Comparison of ENCODE assay signal across 8 cellular contexts in genomic region chr5:179265529-179266290, GRCh38.
DNase-seq lines count a peak whose midpoint lies in the region; ATAC-seq, FAIRE-seq and TF ChIP-seq lines count a peak whose summit lies in the region.

No MANE protein-coding gene starts in this region.

- peaks cover 18% of the 10 kb centered on the region for H3K36me3 ChIP-seq in osteoblast (ENCODE audit: insufficient read depth, low read length)
- no peaks in the 10 kb centered on the region for H3K36me3 ChIP-seq in effector memory CD4-positive, alpha-beta T cell (ENCODE audit: control insufficient read depth, insufficient read depth, low read length)

- H3K4me2 ChIP-seq in osteoblast (ENCODE audit: insufficient read depth, low read length) = peak overlapping the region; percentile 54

- H3K79me2 ChIP-seq in osteoblast (ENCODE audit: insufficient read depth, low read length) = peaks cover 88% of the 10 kb centered on the region

- no peak for ATAC-seq in GM18870 (IDR thresholded peaks at IDR 0.05; ENCODE audit: unreplicated experiment)

- H3K4me1 ChIP-seq in osteoblast (ENCODE audit: insufficient read depth, low read length) = peaks cover 59% of the 10 kb centered on the region
- H3K4me1 ChIP-seq in effector memory CD4-positive, alpha-beta T cell (ENCODE audit: control insufficient read depth, insufficient read depth, low read length, poor library complexity, severe bottlenecking) = no peaks in the 10 kb centered on the region

- no peaks in the 10 kb centered on the region for H3K9me3 ChIP-seq in osteoblast (ENCODE audit: low read depth, low read length)
- no peaks in the 10 kb centered on the region for H3K9me3 ChIP-seq in effector memory CD4-positive, alpha-beta T cell (ENCODE audit: control insufficient read depth, low read length)

- peak; percentile 85 for FAIRE-seq in RCC 7860 (lab: Jason Lieb, UNC)

- peak overlapping the region; percentile 99 for H3K27ac ChIP-seq in osteoblast (ENCODE audit: low read depth, low read length)
- no peak overlapping the region for H3K27ac ChIP-seq in effector memory CD4-positive, alpha-beta T cell (ENCODE audit: insufficient read depth, low read length, poor library complexity, severe bottlenecking)

- H4K20me1 ChIP-seq in osteoblast (ENCODE audit: insufficient read depth, low read length) = no peaks in the 10 kb centered on the region

- no peak overlapping the region for H2AFZ ChIP-seq in osteoblast (ENCODE audit: low read length)

- H3K27me3 ChIP-seq in osteoblast (ENCODE audit: insufficient read depth, low read length) = no peaks in the 10 kb centered on the region
- H3K27me3 ChIP-seq in effector memory CD4-positive, alpha-beta T cell (replicated peaks; ENCODE audit: control insufficient read depth, insufficient read depth, low read length, poor library complexity, severe bottlenecking) = no peaks in the 10 kb centered on the region

- DNase-seq in AG20443 (ENCODE audit: low spot score) = peak; percentile 95
- DNase-seq in RCC 7860 (ENCODE audit: low spot score) = peak; percentile 88
- peak; percentile 25 for DNase-seq in glomerular visceral epithelial cell (ENCODE audit: extremely low spot score)
- peak; percentile 99 for DNase-seq in osteoblast (ENCODE audit: insufficient read length, low spot score, missing footprints)
- no peak for DNase-seq in effector memory CD4-positive, alpha-beta T cell
- no peak for DNase-seq in NCI-H774 (lab: John Stamatoyannopoulos, UW)
- DNase-seq in NCI-H748 treated with DMSO at 0.1 percent for 48 hours (lab: John Stamatoyannopoulos, UW) = no peak

- peak overlapping the region; percentile 35 for H3K4me3 ChIP-seq in osteoblast (ENCODE audit: insufficient read depth, low read length)
- H3K4me3 ChIP-seq in effector memory CD4-positive, alpha-beta T cell (ENCODE audit: insufficient read depth, low read depth, low read length, poor library complexity, severe bottlenecking) = no peak overlapping the region

- no peak for TF ChIP-seq CTCF in osteoblast (IDR thresholded peaks at IDR 0.05; ENCODE audit: extremely low read depth, low read depth, low read length)

Comparison
In these comparisons a context has a peak if more than half of its experiments do, and no peak if none do; other contexts are left out.
1. DNase-seq: peak in AG20443 (single experiment), RCC 7860 (single experiment), glomerular visceral epithelial cell (single experiment) and osteoblast (single experiment); none in effector memory CD4-positive, alpha-beta T cell (0 of 3), NCI-H774 (single experiment) and NCI-H748 treated with DMSO at 0.1 percent for 48 hours (single experiment).